In the genomic region with DNA sequence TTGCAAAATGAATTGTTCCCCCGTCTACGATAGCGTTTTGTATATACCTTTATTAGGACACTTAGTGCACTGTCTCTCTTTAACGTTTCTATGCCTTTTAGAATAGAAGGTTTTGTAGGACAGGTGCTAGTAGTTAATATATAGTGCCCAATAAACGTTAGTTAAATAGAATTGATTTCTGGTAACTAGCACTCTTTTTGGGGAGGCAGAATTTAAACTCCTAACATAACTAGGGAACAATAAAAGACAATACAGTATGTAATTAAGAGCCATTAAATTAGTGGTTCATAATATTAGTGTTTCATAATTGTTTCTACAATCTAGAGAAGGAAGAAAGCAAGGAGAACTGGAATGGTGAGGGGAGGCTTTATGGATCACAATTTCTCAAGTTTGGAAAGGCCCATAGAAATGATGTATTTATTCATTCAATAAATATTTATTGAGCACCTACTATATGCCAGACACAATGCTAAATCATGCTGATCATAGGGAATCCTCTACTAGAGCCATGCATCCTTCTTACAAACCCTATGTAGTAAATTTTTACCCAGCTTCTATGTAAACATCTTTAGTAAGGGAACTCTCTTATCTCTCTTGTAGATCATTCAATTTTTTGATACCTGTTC, we compare ENCODE assay signal across 8 cellular contexts. TPM values are rescaled to one million over a fixed set of nuclear protein-coding genes. Genes with fewer than 3 reads are reported as not detected.
DNase-seq lines count a peak whose midpoint lies in the region; ATAC-seq and TF ChIP-seq lines count a peak whose summit lies in the region.

No MANE protein-coding gene starts in this region.

- TF ChIP-seq POLR2A in adrenal gland (IDR thresholded peaks at IDR 0.05) (no peak), suprapubic skin (IDR thresholded peaks at IDR 0.05) (no peak)

- H3K4me1 Mint-ChIP-seq in T-helper 2 cell treated with Interferon-gamma antibody and Interleukin-4, amounts not matched to agents 5 μg/mL and 100 μg/mL, for 36 hours (ENCODE audit: low read depth): peaks cover 36% of the 10 kb centered on the region

- TF ChIP-seq EP300 in suprapubic skin (IDR thresholded peaks at IDR 0.05): no peak

- no peaks in the 10 kb centered on the region for H3K27me3 Mint-ChIP-seq in T-helper 2 cell treated with Interferon-gamma antibody and Interleukin-4, amounts not matched to agents 5 μg/mL and 100 μg/mL, for 36 hours (ENCODE audit: low read depth)

- H3K4me3 ChIP-seq in adrenal gland (peak overlapping the region in 3 of 4 donors; percentile 26 to 66 (median 40)), left lung (peak overlapping the region; percentile 52 to 62), suprapubic skin (peak overlapping the region; percentile 64)

- peak overlapping the region; percentile 86 for H3K27ac Mint-ChIP-seq in T-helper 2 cell treated with Interferon-gamma antibody and Interleukin-4, amounts not matched to agents 5 μg/mL and 100 μg/mL, for 36 hours

- no peak for DNase-seq in T-helper 2 cell treated with Interferon-gamma antibody and Interleukin-4, amounts not matched to agents 5 μg/mL and 100 μg/mL, for 36 hours (ENCODE audit: low spot score)
- DNase-seq in T-helper 2 cell (no peak), adrenal gland (no peak), left lung (no peak), suprapubic skin (ENCODE audit: low spot score in 2 of 2) (no peak), NCI-H1417 treated with DMSO at 0.1 percent for 48 hours (lab: John Stamatoyannopoulos, UW) (no peak)
- DNase-seq in activated CD8-positive, alpha-beta memory T cell treated with anti-CD3 and anti-CD28 coated beads, Interleukin-2, amount 50 U/mL, for 4 hours: no peak

- H3K4me3 Mint-ChIP-seq in T-helper 2 cell treated with Interferon-gamma antibody and Interleukin-4, amounts not matched to agents 5 μg/mL and 100 μg/mL, for 36 hours: peak overlapping the region; percentile 97

- no peaks in the 10 kb centered on the region for H3K9me3 ChIP-seq in adrenal gland (replicated peaks in 1 of 3)
- peaks cover 0 to 6% of the 10 kb centered on the region in 2 donors for H3K9me3 ChIP-seq in left lung
- no peaks in the 10 kb centered on the region for H3K9me3 ChIP-seq in suprapubic skin

- peaks cover 24 to 41% of the 10 kb centered on the region in 2 donors for H3K4me1 ChIP-seq in adrenal gland (replicated peaks in 1 of 2)
- peaks cover 14 to 50% of the 10 kb centered on the region in 2 donors for H3K4me1 ChIP-seq in left lung
- H3K4me1 ChIP-seq in suprapubic skin: peaks cover 49% of the 10 kb centered on the region

- ATAC-seq in left lung (no peak), HG02870 (IDR thresholded peaks at IDR 0.05; ENCODE audit: unreplicated experiment) (no peak)

- intact Hi-C loops in adrenal gland (cut with DNase I) (loop anchor here in 1 of 2 donors (5.0 to 10.0 kb wide), 2 partner anchors 48 to 70 kb away; a partner anchor contains a TSS), left lung (cut with DNase I) (no loop called here)

- H3K9me3 Mint-ChIP-seq in T-helper 2 cell treated with Interferon-gamma antibody and Interleukin-4, amounts not matched to agents 5 μg/mL and 100 μg/mL, for 36 hours: peaks cover 4% of the 10 kb centered on the region

- H3K36me3 Mint-ChIP-seq in T-helper 2 cell treated with Interferon-gamma antibody and Interleukin-4, amounts not matched to agents 5 μg/mL and 100 μg/mL, for 36 hours (ENCODE audit: low read depth): peaks cover 10% of the 10 kb centered on the region

- no peaks in the 10 kb centered on the region for H3K27me3 ChIP-seq in adrenal gland
- peaks cover 0 to 26% of the 10 kb centered on the region in 2 donors for H3K27me3 ChIP-seq in left lung
- H3K27me3 ChIP-seq in suprapubic skin: no peaks in the 10 kb centered on the region

- H3K27ac ChIP-seq in adrenal gland: peak overlapping the region; percentile 80 to 91 (median 85)
- peak overlapping the region; percentile 83 to 91 for H3K27ac ChIP-seq in left lung
- H3K27ac ChIP-seq in suprapubic skin: peak overlapping the region; percentile 88

- TF ChIP-seq CTCF in adrenal gland (IDR thresholded peaks at IDR 0.05): no peak
- no peak for TF ChIP-seq CTCF in left lung (IDR thresholded peaks at IDR 0.05)
- no peak for TF ChIP-seq CTCF in suprapubic skin (IDR thresholded peaks at IDR 0.05)

- WGBS in adrenal gland, 4 donors: 1 to 3% (median 1%) methylated on average over 5 of the region's 5 CpGs
- WGBS in suprapubic skin: 1% methylated on average over 5 of the region's 5 CpGs

- H3K36me3 ChIP-seq in adrenal gland (replicated peaks in 1 of 2) (no peaks in the 10 kb centered on the region), left lung (no peaks in the 10 kb centered on the region), suprapubic skin (no peaks in the 10 kb centered on the region)

RNA-seq across cellular contexts. Expression of a gene that starts 0.7 kb away (rescaled TPM):
- total RNA-seq in adrenal gland: 10 to 100 TPM; 18.4 to 35.2 (median 29.4) TPM
- polyA plus RNA-seq in adrenal gland: 10 to 100 TPM; 36.0 to 48.7 (median 44.9) TPM
- total RNA-seq in left lung: 10 to 100 TPM; 19.6 to 20.8 TPM
- total RNA-seq in suprapubic skin: 10 to 100 TPM in 2 of 4 donors, 1 to 10 TPM in 2; 7.3 to 16.7 (median 11.9) TPM

RNA-seq across cellular contexts. Expression of a gene that starts 0.9 kb away (rescaled TPM):
- total RNA-seq in adrenal gland (1 to 10 TPM in 4 of 8 donors, under 1 TPM in 4; 0.24 to 2.5 (median 1.0) TPM), left lung (1 to 10 TPM in 1 of 2 donors, under 1 TPM in 1; 0.82 to 1.2 TPM), suprapubic skin (under 1 TPM in 3 of 4 donors, not detected in 1; 0.21 to 0.64 (median 0.45) TPM)
- polyA plus RNA-seq in adrenal gland: 1 to 10 TPM in 2 of 3 donors, under 1 TPM in 1; 0.59 to 1.0 (median 1.0) TPM

RNA-seq across cellular contexts. Expression of a gene that starts 7.4 kb away (rescaled TPM):
- total RNA-seq in adrenal gland: 10 to 100 TPM; 31.5 to 61.2 (median 45.3) TPM
- 10 to 100 TPM in 2 of 3 donors, 1 to 10 TPM in 1; 9.6 to 27.5 (median 10.4) TPM for polyA plus RNA-seq in adrenal gland
- 10 to 100 TPM; 28.9 to 32.0 TPM for total RNA-seq in left lung
- total RNA-seq in suprapubic skin: 10 to 100 TPM in 3 of 4 donors, 1 to 10 TPM in 1; 7.6 to 18.4 (median 11.3) TPM

RNA-seq across cellular contexts. Expression of a gene that starts 31.1 kb away (rescaled TPM):
- total RNA-seq in adrenal gland: 1,000 to 10,000 TPM in 4 of 8 donors, 100 to 1,000 TPM in 4; 202 to 2,069 (median 1,016) TPM
- polyA plus RNA-seq in adrenal gland: 100 to 1,000 TPM; 231 to 486 (median 342) TPM
- total RNA-seq in left lung: 100 to 1,000 TPM; 380 to 422 TPM
- 1,000 to 10,000 TPM; 2,326 to 8,649 (median 2,541) TPM for total RNA-seq in suprapubic skin

RNA-seq across cellular contexts. Expression of a gene that starts 37.9 kb away (rescaled TPM):
- total RNA-seq in adrenal gland (100 to 1,000 TPM in 5 of 8 donors, 10 to 100 TPM in 3; 68.9 to 171 (median 111) TPM), left lung (100 to 1,000 TPM in 1 of 2 donors, 10 to 100 TPM in 1; 90.2 to 118 TPM), suprapubic skin (100 to 1,000 TPM in 3 of 4 donors, 10 to 100 TPM in 1; 92.2 to 186 (median 134) TPM)
- polyA plus RNA-seq in adrenal gland: 100 to 1,000 TPM in 2 of 3 donors, 10 to 100 TPM in 1; 61.5 to 223 (median 102) TPM
